In genomic region chrX:148049441-148049840, GRCh38 we compare ENCODE assay signal across 8 cellular contexts.
DNase-seq lines count a peak whose midpoint lies in the region; ATAC-seq and TF ChIP-seq lines count a peak whose summit lies in the region.

No MANE protein-coding gene starts in this region.

- H3K36me3 Mint-ChIP-seq in activated CD4-positive, alpha-beta T cell treated with anti-CD3 and anti-CD28 coated beads, Interleukin-2, amount 10 ng/mL, durations not matched to agents 24 days and 14 days (ENCODE audit: low read depth): no peaks in the 10 kb centered on the region

- H3K27ac ChIP-seq in RWPE2 (ENCODE audit: poor library complexity, severe bottlenecking) (no peak overlapping the region), upper lobe of left lung (no peak overlapping the region)

- H3K9me3 ChIP-seq in RWPE2 (ENCODE audit: severe bottlenecking) (no peaks in the 10 kb centered on the region), upper lobe of left lung (no peaks in the 10 kb centered on the region)

- no peak overlapping the region for H3K27ac Mint-ChIP-seq in activated CD4-positive, alpha-beta T cell treated with anti-CD3 and anti-CD28 coated beads, Interleukin-2, amount 10 ng/mL, durations not matched to agents 24 days and 14 days

- 23 to 26% methylated on average over 4 of the region's 4 CpGs for WGBS in upper lobe of left lung, 2 donors

- DNase-seq in activated CD4-positive, alpha-beta T cell treated with anti-CD3 and anti-CD28 coated beads, Interleukin-2, amount 10 ng/mL, durations not matched to agents 24 days and 14 days: peak; percentile 54
- DNase-seq in activated CD4-positive, alpha-beta T cell treated with anti-CD3 and anti-CD28 coated beads, Interleukin-2, amount 50 U/mL, for 4 hours: no peak
- DNase-seq in RWPE2 (ENCODE audit: low spot score) (no peak), globus pallidus (ENCODE audit: low spot score) (peak; percentile 24), upper lobe of left lung (no peak), NCI-H510A treated with DMSO at 0.1 percent for 48 hours (lab: John Stamatoyannopoulos, UW) (no peak)
- no peak for DNase-seq in stimulated activated CD4-positive, alpha-beta T cell treated with anti-CD3 and anti-CD28 coated beads, Interleukin-1b, Interleukin-23, amount 100 ng/mL, for 48 hours

- TF ChIP-seq EP300 in Ishikawa (IDR thresholded peaks at IDR 0.05; ENCODE audit: borderline replicate concordance) (no peak), upper lobe of left lung (IDR thresholded peaks at IDR 0.05) (no peak)

- peak; percentile 50 for TF ChIP-seq RAD21 in Ishikawa (IDR thresholded peaks at IDR 0.05; ENCODE audit: low read depth)

- H3K4me1 Mint-ChIP-seq in activated CD4-positive, alpha-beta T cell treated with anti-CD3 and anti-CD28 coated beads, Interleukin-2, amount 10 ng/mL, durations not matched to agents 24 days and 14 days: no peaks in the 10 kb centered on the region

- TF ChIP-seq CTCF in RWPE2 (IDR thresholded peaks at IDR 0.05; ENCODE audit: poor library complexity, severe bottlenecking): peak; percentile 56
- TF ChIP-seq CTCF in upper lobe of left lung (IDR thresholded peaks at IDR 0.05): peak in 5 of 6 experiments; percentile 15 to 43 (median 19)

- intact Hi-C loops in activated CD4-positive, alpha-beta T cell treated with anti-CD3 and anti-CD28 coated beads, Interleukin-2, amount 10 ng/mL, durations not matched to agents 24 days and 14 days (cut with micrococcal nuclease): loop anchor here (1.0 to 2.0 kb wide), 2 partner anchors 1237 to 1422 kb away; no protein-coding TSS in a partner anchor

- no peaks in the 10 kb centered on the region for H3K9me3 Mint-ChIP-seq in activated CD4-positive, alpha-beta T cell treated with anti-CD3 and anti-CD28 coated beads, Interleukin-2, amount 10 ng/mL, durations not matched to agents 24 days and 14 days

- no peak for TF ChIP-seq POLR2A in upper lobe of left lung (IDR thresholded peaks at IDR 0.05)

- H3K27me3 Mint-ChIP-seq in activated CD4-positive, alpha-beta T cell treated with anti-CD3 and anti-CD28 coated beads, Interleukin-2, amount 10 ng/mL, durations not matched to agents 24 days and 14 days: peaks cover 5% of the 10 kb centered on the region

- H3K4me1 ChIP-seq in RWPE2 (ENCODE audit: insufficient read depth, poor library complexity, severe bottlenecking) (no peaks in the 10 kb centered on the region), upper lobe of left lung (no peaks in the 10 kb centered on the region)

- H3K27me3 ChIP-seq in RWPE2 (ENCODE audit: insufficient read depth, poor library complexity, severe bottlenecking) (no peaks in the 10 kb centered on the region), upper lobe of left lung (no peaks in the 10 kb centered on the region)

- H3K36me3 ChIP-seq in RWPE2 (ENCODE audit: low read depth) (no peaks in the 10 kb centered on the region), upper lobe of left lung (no peaks in the 10 kb centered on the region)

- ATAC-seq in RWPE2 (ENCODE audit: low read depth) (no peak), upper lobe of left lung (ENCODE audit: low FRiP score in 2 of 2) (no peak)

- H3K4me3 ChIP-seq in RWPE2 (ENCODE audit: severe bottlenecking) (no peak overlapping the region), upper lobe of left lung (no peak overlapping the region)

- H3K4me3 Mint-ChIP-seq in activated CD4-positive, alpha-beta T cell treated with anti-CD3 and anti-CD28 coated beads, Interleukin-2, amount 10 ng/mL, durations not matched to agents 24 days and 14 days: no peak overlapping the region

TF ChIP-seq in Ishikawa, 13 proteins besides CTCF, POLR2A, EP300 and RAD21:
- no peak for TF ChIP-seq TAF1 (IDR thresholded peaks at IDR 0.05; ENCODE audit: low read depth)
- no peak for TF ChIP-seq FOXM1 (IDR thresholded peaks at IDR 0.05; ENCODE audit: borderline replicate concordance, low read depth)
- no peak for TF ChIP-seq MAX (IDR thresholded peaks at IDR 0.05)
- TF ChIP-seq EGR1 (IDR thresholded peaks at IDR 0.05): no peak
- no peak for TF ChIP-seq NFIC (IDR thresholded peaks at IDR 0.05)
- TF ChIP-seq ZBTB7A (IDR thresholded peaks at IDR 0.05; ENCODE audit: low read depth): no peak
- TF ChIP-seq REST (IDR thresholded peaks at IDR 0.05; ENCODE audit: low read depth): no peak
- TF ChIP-seq TEAD4 (IDR thresholded peaks at IDR 0.05): no peak
- TF ChIP-seq CREB1 (IDR thresholded peaks at IDR 0.05; ENCODE audit: low read depth): no peak
- no peak for TF ChIP-seq USF1 (IDR thresholded peaks at IDR 0.05)
- TF ChIP-seq CEBPB (IDR thresholded peaks at IDR 0.05): no peak
- TF ChIP-seq TCF12 (IDR thresholded peaks at IDR 0.05; ENCODE audit: low read depth): no peak
- TF ChIP-seq YY1 (IDR thresholded peaks at IDR 0.05; ENCODE audit: low read depth): no peak

Comparison
In these comparisons a context has a peak if more than half of its experiments do, and no peak if none do; other contexts are left out.
1. DNase-seq: peak in activated CD4-positive, alpha-beta T cell treated with anti-CD3 and anti-CD28 coated beads, Interleukin-2, amount 10 ng/mL, durations not matched to agents 24 days and 14 days (single experiment) and globus pallidus (single experiment); none in activated CD4-positive, alpha-beta T cell treated with anti-CD3 and anti-CD28 coated beads, Interleukin-2, amount 50 U/mL, for 4 hours (0 of 2), RWPE2 (single experiment), upper lobe of left lung (0 of 2), stimulated activated CD4-positive, alpha-beta T cell treated with anti-CD3 and anti-CD28 coated beads, Interleukin-1b, Interleukin-23, amount 100 ng/mL, for 48 hours (single experiment) and NCI-H510A treated with DMSO at 0.1 percent for 48 hours (single experiment).